Comparison of ENCODE assay signal across 23 cellular contexts in the genomic region with DNA sequence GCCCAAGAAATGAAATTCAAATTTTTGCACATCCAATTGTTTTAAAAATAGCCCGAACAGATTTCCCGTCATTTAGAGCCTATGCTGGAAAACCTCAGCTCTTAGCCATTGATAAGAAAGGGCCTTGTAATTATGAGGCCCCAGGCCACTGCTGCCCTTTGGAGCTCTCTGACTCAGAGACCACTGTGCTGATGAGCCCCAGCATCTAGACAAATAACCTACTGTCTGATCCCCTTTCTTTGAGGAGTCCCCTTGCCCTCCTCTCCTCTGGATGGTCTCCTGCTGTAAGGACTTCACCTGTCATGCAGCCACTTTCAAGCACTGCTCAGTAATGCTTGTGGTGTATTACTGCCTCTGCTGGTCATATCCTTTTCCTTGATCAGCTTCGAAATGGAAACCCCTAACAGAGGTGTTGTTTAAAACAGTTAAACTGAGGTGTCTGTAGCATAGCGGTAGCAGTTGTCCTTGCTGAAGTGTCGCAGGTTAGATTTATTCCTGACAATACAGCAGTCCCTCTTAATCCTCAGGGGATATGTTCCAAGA.
"Had no signal": no experiment of that assay in that cellular context is flagged by ENCODE, and none has a peak within 500 bp of the region (broad histone marks: within the 10 kb centered on the region; RNA-seq: fewer than 3 reads in every experiment).

No MANE protein-coding gene starts in this region.

- H3K27me3 ChIP-seq: foreskin keratinocyte, neutrophil had no signal

- H3K36me3 ChIP-seq: neutrophil, thoracic aorta, upper lobe of right lung had no signal

- H3K4me1 Mint-ChIP-seq: brain; immature natural killer cell; memory B cell; naive B cell; stimulated activated naive B cell treated with anti-CD40 and anti-IgM and Interleukin-4, amounts not matched to agents 10 μg/mL and 1 μg/mL and 100 μg/mL, for 72 hours had no signal

- H3K4me3 Mint-ChIP-seq: activated naive CD4-positive, alpha-beta T cell treated with anti-CD3 and anti-CD28 coated beads for 36 hours; activated T-cell treated with anti-CD3 and anti-CD28 coated beads, Interleukin-2, amount 50 U/mL, for 4 hours; brain; immature natural killer cell; memory B cell; naive B cell; stimulated activated naive B cell treated with anti-CD40 and anti-IgM and Interleukin-4, amounts not matched to agents 10 μg/mL and 1 μg/mL and 100 μg/mL, for 72 hours; T-helper 2 cell treated with Interferon-gamma antibody and Interleukin-4, amounts not matched to agents 5 μg/mL and 100 μg/mL, for 36 hours had no signal

- DNase-seq: activated CD4-positive, alpha-beta T cell treated with anti-CD3 and anti-CD28 coated beads, Interleukin-2, amount 50 U/mL, for 1 hour; activated CD8-positive, alpha-beta memory T cell treated with anti-CD3 and anti-CD28 coated beads, Interleukin-2, amount 50 U/mL, for 4 hours; activated naive CD4-positive, alpha-beta T cell treated with anti-CD3 and anti-CD28 coated beads for 36 hours; activated T-cell treated with anti-CD3 and anti-CD28 coated beads, Interleukin-2, amount 50 U/mL, for 4 hours; caudate nucleus; foreskin keratinocyte; glutamatergic neuron; hypothalamus; immature natural killer cell; left ventricle myocardium superior; mucosa of descending colon; naive B cell; stimulated activated naive B cell treated with anti-CD40 and anti-IgM and Interleukin-4, amounts not matched to agents 10 μg/mL and 1 μg/mL and 100 μg/mL, for 72 hours; upper lobe of right lung had no signal

- H3K27ac Mint-ChIP-seq: activated naive CD4-positive, alpha-beta T cell treated with anti-CD3 and anti-CD28 coated beads for 36 hours; immature natural killer cell; memory B cell; naive B cell; stimulated activated naive B cell treated with anti-CD40 and anti-IgM and Interleukin-4, amounts not matched to agents 10 μg/mL and 1 μg/mL and 100 μg/mL, for 72 hours; T-helper 2 cell treated with Interferon-gamma antibody and Interleukin-4, amounts not matched to agents 5 μg/mL and 100 μg/mL, for 36 hours had no signal

- ATAC-seq: activated CD4-positive, CD25-positive, alpha-beta regulatory T cell treated with anti-CD3 and anti-CD28 coated beads, Interleukin-2, amount 50 U/mL, for 24 hours; activated T-cell treated with anti-CD3 and anti-CD28 coated beads, Interleukin-2, amount 50 U/mL, for 4 hours; foreskin keratinocyte; left ventricle myocardium superior; mucosa of descending colon; sciatic nerve; stimulated activated naive B cell treated with anti-CD40 and anti-IgM and Interleukin-4, amounts not matched to agents 10 μg/mL and 1 μg/mL and 100 μg/mL, for 72 hours; upper lobe of right lung had no signal

- H3K36me3 Mint-ChIP-seq: brain; immature natural killer cell; memory B cell; naive B cell; stimulated activated naive B cell treated with anti-CD40 and anti-IgM and Interleukin-4, amounts not matched to agents 10 μg/mL and 1 μg/mL and 100 μg/mL, for 72 hours had no signal

- H3K4me3 ChIP-seq: mucosa of descending colon, smooth muscle cell, thoracic aorta, upper lobe of right lung had no signal

- H3K4me1 ChIP-seq: foreskin keratinocyte, parathyroid adenoma, upper lobe of right lung had no signal

- H3K9ac ChIP-seq: parathyroid adenoma had no signal

- H3K27ac ChIP-seq: foreskin keratinocyte, neutrophil, parathyroid adenoma, thoracic aorta, upper lobe of right lung had no signal

- H2AFZ ChIP-seq: parathyroid adenoma had no signal

- H3K9me3 ChIP-seq: mucosa of descending colon, neutrophil, thoracic aorta, upper lobe of right lung had no signal

- H3K4me2 ChIP-seq: smooth muscle cell had no signal

- H3K79me2 ChIP-seq: parathyroid adenoma had no signal

- H3K27me3 Mint-ChIP-seq: memory B cell; stimulated activated naive B cell treated with anti-CD40 and anti-IgM and Interleukin-4, amounts not matched to agents 10 μg/mL and 1 μg/mL and 100 μg/mL, for 72 hours had no signal
